Comparison of ENCODE assay signal across 9 cellular contexts in the genomic region with DNA sequence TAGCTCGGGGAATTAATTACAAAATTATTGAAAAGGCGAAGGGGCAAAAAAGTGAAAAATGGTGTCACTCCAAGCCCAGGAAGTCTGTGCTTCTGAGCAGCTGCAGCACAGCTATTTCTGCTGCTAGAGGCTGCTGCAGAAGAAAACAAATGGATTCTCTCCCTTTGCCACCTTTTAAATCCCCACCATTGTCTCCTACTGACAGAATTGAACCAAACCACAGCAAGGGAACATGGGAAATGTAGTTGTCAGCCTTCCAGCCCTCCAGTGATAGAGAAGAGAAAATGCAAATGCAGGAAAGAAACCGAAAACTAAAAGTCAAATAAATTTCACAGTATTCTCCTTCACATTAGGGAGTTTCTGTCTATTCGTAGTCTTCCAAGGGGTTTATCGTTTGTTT. TPM values are rescaled to one million over a fixed set of nuclear protein-coding genes. Genes with fewer than 3 reads are reported as not detected.
DNase-seq lines count a peak whose midpoint lies in the region; ATAC-seq and TF ChIP-seq lines count a peak whose summit lies in the region.
"Had no signal": no experiment of that assay in that cellular context is flagged by ENCODE, and none has a peak within 500 bp of the region (broad histone marks: within the 10 kb centered on the region; RNA-seq: fewer than 3 reads in every experiment).

No MANE protein-coding gene starts in this region.

- in situ Hi-C loops in GM13976 (cut with MboI; ENCODE audit: low sequenced_read_pairs, unreplicated experiment), result no loop called here
- in situ Hi-C loops in transverse colon (cut with MboI; ENCODE audit: low pct_ligation_motif_present in 1 of 4, low pct_unique_long_range_greater_than_20kb in 1 of 4, low sequenced_read_pairs in 3 of 4), result no loop called here

- H3K4me1 ChIP-seq in KMS-11 (ENCODE audit: low read depth, poor library complexity, severe bottlenecking) (peaks cover 5% of the 10 kb centered on the region), transverse colon (peaks cover 0 to 6% (median 0%) of the 10 kb centered on the region in 4 donors)

- no peak overlapping the region for H3K9ac ChIP-seq in KMS-11

- H3K27me3 Mint-ChIP-seq in activated CD4-positive, alpha-beta T cell treated with anti-CD3 and anti-CD28 coated beads, Interleukin-2, amount 10 ng/mL, durations not matched to agents 7 days and 5 days, result no peaks in the 10 kb centered on the region

- H3K36me3 Mint-ChIP-seq in activated CD4-positive, alpha-beta T cell treated with anti-CD3 and anti-CD28 coated beads, Interleukin-2, amount 10 ng/mL, durations not matched to agents 7 days and 5 days (ENCODE audit: low read depth), result no peaks in the 10 kb centered on the region

- CTCF ChIA-PET in activated CD4-positive, alpha-beta T cell treated with anti-CD3 and anti-CD28 coated beads, Interleukin-2, amount 10 ng/mL, durations not matched to agents 7 days and 5 days (lab: Charles Lee), result interaction anchor here (2.7 kb wide), 1 partner anchor 10 kb away, joined by 7 read pairs; no protein-coding TSS in a partner anchor

- TF ChIP-seq POLR2A in transverse colon (IDR thresholded peaks at IDR 0.05), result no peak

- no peak overlapping the region for H3K4me3 ChIP-seq in KMS-11 (IDR thresholded peaks at IDR 0.05; ENCODE audit: insufficient read depth, low read depth, low read length)
- no peak overlapping the region for H3K4me3 ChIP-seq in transverse colon

- ATAC-seq in GM21529 (IDR thresholded peaks at IDR 0.05; ENCODE audit: unreplicated experiment) (peak; percentile 83), GM18870 (IDR thresholded peaks at IDR 0.05; ENCODE audit: unreplicated experiment) (no peak)

- WGBS in transverse colon (ENCODE audit: low coverage in 1 of 2), 2 donors, result 82 to 89% methylated on average over 5 of the region's 5 CpGs

- H3K9me3 Mint-ChIP-seq in activated CD4-positive, alpha-beta T cell treated with anti-CD3 and anti-CD28 coated beads, Interleukin-2, amount 10 ng/mL, durations not matched to agents 7 days and 5 days, result no peaks in the 10 kb centered on the region

- H3K27me3 ChIP-seq in KMS-11 (ENCODE audit: insufficient read depth, low read depth) (no peaks in the 10 kb centered on the region), transverse colon (no peaks in the 10 kb centered on the region)

- TF ChIP-seq CTCF in GM13976 (IDR thresholded peaks at IDR 0.05; ENCODE audit: borderline replicate concordance, control extremely low read depth, extremely low read depth, insufficient read depth, missing control alignments) (no peak), KMS-11 (conservative IDR thresholded peaks at IDR 0.05; ENCODE audit: low read depth, low read length) (no peak), transverse colon (IDR thresholded peaks at IDR 0.05) (no peak)

- intact Hi-C loops in head of caudate nucleus (cut with DNase I) (no loop called here), transverse colon (cut with DNase I; ENCODE audit: low total_unique reads) (no loop called here)

- DNase-seq in GM13976 (ENCODE audit: low spot score) (peak; percentile 26), head of caudate nucleus (peak in 24 of 42 donors; percentile 10 to 79 (median 46)), NK-92 (lab: John Stamatoyannopoulos, UW; ENCODE audit: unreplicated experiment) (no peak), transverse colon (no peak)
- DNase-seq in activated CD4-positive, alpha-beta T cell treated with anti-CD3 and anti-CD28 coated beads, Interleukin-2, amount 10 ng/mL, durations not matched to agents 7 days and 5 days, result no peak
- DNase-seq: NCI-H187 had no signal

- peak overlapping the region; percentile 2; the same call in 1 of the 2 replicates for H3K4me2 ChIP-seq in KMS-11

- H3K79me2 ChIP-seq in KMS-11 (ENCODE audit: insufficient read depth, low read depth), result no peaks in the 10 kb centered on the region

- peak overlapping the region; percentile 9; the same call in 1 of the 2 replicates for H2AFZ ChIP-seq in KMS-11 (ENCODE audit: low read depth)

- POLR2A ChIA-PET in activated CD4-positive, alpha-beta T cell treated with anti-CD3 and anti-CD28 coated beads, Interleukin-2, amount 10 ng/mL, durations not matched to agents 7 days and 5 days (lab: Charles Lee), result no interaction called here

- no peak overlapping the region for H3K4me3 Mint-ChIP-seq in activated CD4-positive, alpha-beta T cell treated with anti-CD3 and anti-CD28 coated beads, Interleukin-2, amount 10 ng/mL, durations not matched to agents 7 days and 5 days

- no peaks in the 10 kb centered on the region for H4K20me1 ChIP-seq in KMS-11 (ENCODE audit: insufficient read depth)

- no peak overlapping the region for H3K27ac Mint-ChIP-seq in activated CD4-positive, alpha-beta T cell treated with anti-CD3 and anti-CD28 coated beads, Interleukin-2, amount 10 ng/mL, durations not matched to agents 7 days and 5 days

- H3K9me3 ChIP-seq in transverse colon, result no peaks in the 10 kb centered on the region

- no peaks in the 10 kb centered on the region for H3K36me3 ChIP-seq in KMS-11 (ENCODE audit: insufficient read depth)
- H3K36me3 ChIP-seq in transverse colon, result no peaks in the 10 kb centered on the region

- no peak for TF ChIP-seq EP300 in transverse colon (IDR thresholded peaks at IDR 0.05; ENCODE audit: low read depth)

- H3K27ac ChIP-seq in KMS-11 (no peak overlapping the region), transverse colon (no peak overlapping the region)

- H3K4me1 Mint-ChIP-seq in activated CD4-positive, alpha-beta T cell treated with anti-CD3 and anti-CD28 coated beads, Interleukin-2, amount 10 ng/mL, durations not matched to agents 7 days and 5 days, result peaks cover 2% of the 10 kb centered on the region

RNA-seq across cellular contexts. Expression of gene CDC42SE2, which starts 33.4 kb away (rescaled TPM):
- 100 to 1,000 TPM in 2 of 4 donors, 10 to 100 TPM in 2; 71.8 to 118 (median 91.8) TPM for total RNA-seq in transverse colon
- 100 to 1,000 TPM; 145 TPM for total RNA-seq in activated CD4-positive, alpha-beta T cell treated with anti-CD3 and anti-CD28 coated beads, Interleukin-2, amount 10 ng/mL, durations not matched to agents 7 days and 5 days

RNA-seq across cellular contexts. Expression of gene LYRM7, which starts 59.7 kb away (rescaled TPM):
- 10 to 100 TPM in 3 of 4 donors, 1 to 10 TPM in 1; 2.0 to 14.6 (median 12.3) TPM for total RNA-seq in transverse colon
- 10 to 100 TPM; 11.0 to 12.0 TPM for total RNA-seq in activated CD4-positive, alpha-beta T cell treated with anti-CD3 and anti-CD28 coated beads, Interleukin-2, amount 10 ng/mL, durations not matched to agents 7 days and 5 days

Comparison
In these comparisons a context has a peak if more than half of its experiments do, and no peak if none do; other contexts are left out.
1. DNase-seq: peak in GM13976 (single experiment) and head of caudate nucleus (24 of 42); none in NK-92 (single experiment), transverse colon (single experiment) and activated CD4-positive, alpha-beta T cell treated with anti-CD3 and anti-CD28 coated beads, Interleukin-2, amount 10 ng/mL, durations not matched to agents 7 days and 5 days (single experiment).